In genomic region chr14:66351310-66351709, GRCh38 we compare ENCODE assay signal across 9 cellular contexts.
"Had no signal": no experiment of that assay in that cellular context is flagged by ENCODE, and none has a peak within 500 bp of the region (broad histone marks: within the 10 kb centered on the region; RNA-seq: fewer than 3 reads in every experiment).

No MANE protein-coding gene starts in this region.

- DNase-seq: H9, HCEC 1CT, HFFc6, IMR-90 had no signal

- FAIRE-seq: H1, H54, K562 had no signal

- H3K27ac ChIP-seq: HL-60 had no signal

- H3K4me3 ChIP-seq: GM23338, K562 had no signal
